17 cellular contexts compared by ENCODE assay signal in genomic region chr13:25462301-25463125, GRCh38.
"Had no signal": no experiment of that assay in that cellular context is flagged by ENCODE, and none has a peak within 500 bp of the region (broad histone marks: within the 10 kb centered on the region; RNA-seq: fewer than 3 reads in every experiment).

No MANE protein-coding gene starts in this region.

- H3K4me3 ChIP-seq: colonic mucosa, lung, mucosa of descending colon, prostate gland, spleen, upper lobe of left lung had no signal

- H3K27me3 ChIP-seq: colonic mucosa, upper lobe of left lung had no signal

- H3K9me3 ChIP-seq: colonic mucosa, mucosa of descending colon, prostate gland, spleen, upper lobe of left lung had no signal

- ATAC-seq: left colon, mucosa of descending colon, natural killer cell, sciatic nerve had no signal

- DNase-seq: activated CD4-positive, alpha-beta memory T cell treated with anti-CD3 and anti-CD28 coated beads, Interleukin-2, amount 10 ng/mL, durations not matched to agents 7 days and 5 days; activated CD8-positive, alpha-beta memory T cell treated with anti-CD3 and anti-CD28 coated beads, Interleukin-2, amount 50 U/mL, for 48 hours; colonic mucosa; effector CD4-positive, alpha-beta T cell; hippocampal formation; left colon; mucosa of descending colon; natural killer cell; nucleus accumbens; spleen; stimulated activated CD4-positive, alpha-beta T cell treated with anti-CD3 and anti-CD28 coated beads, Interleukin-2, amount 100 ng/mL, for 24 hours; stimulated activated naive CD4-positive, alpha-beta T cell treated with Interleukin-2 at 50 U/mL for 16 hours; T-helper 9 cell; upper lobe of left lung had no signal

- H3K27ac ChIP-seq: colonic mucosa, prostate gland, spleen, upper lobe of left lung had no signal

- H3K36me3 ChIP-seq: colonic mucosa, prostate gland, spleen, upper lobe of left lung had no signal

- H3K4me1 ChIP-seq: colonic mucosa, prostate gland, spleen, upper lobe of left lung had no signal
